Comparison of ENCODE assay signal across 10 cellular contexts in the genomic region with DNA sequence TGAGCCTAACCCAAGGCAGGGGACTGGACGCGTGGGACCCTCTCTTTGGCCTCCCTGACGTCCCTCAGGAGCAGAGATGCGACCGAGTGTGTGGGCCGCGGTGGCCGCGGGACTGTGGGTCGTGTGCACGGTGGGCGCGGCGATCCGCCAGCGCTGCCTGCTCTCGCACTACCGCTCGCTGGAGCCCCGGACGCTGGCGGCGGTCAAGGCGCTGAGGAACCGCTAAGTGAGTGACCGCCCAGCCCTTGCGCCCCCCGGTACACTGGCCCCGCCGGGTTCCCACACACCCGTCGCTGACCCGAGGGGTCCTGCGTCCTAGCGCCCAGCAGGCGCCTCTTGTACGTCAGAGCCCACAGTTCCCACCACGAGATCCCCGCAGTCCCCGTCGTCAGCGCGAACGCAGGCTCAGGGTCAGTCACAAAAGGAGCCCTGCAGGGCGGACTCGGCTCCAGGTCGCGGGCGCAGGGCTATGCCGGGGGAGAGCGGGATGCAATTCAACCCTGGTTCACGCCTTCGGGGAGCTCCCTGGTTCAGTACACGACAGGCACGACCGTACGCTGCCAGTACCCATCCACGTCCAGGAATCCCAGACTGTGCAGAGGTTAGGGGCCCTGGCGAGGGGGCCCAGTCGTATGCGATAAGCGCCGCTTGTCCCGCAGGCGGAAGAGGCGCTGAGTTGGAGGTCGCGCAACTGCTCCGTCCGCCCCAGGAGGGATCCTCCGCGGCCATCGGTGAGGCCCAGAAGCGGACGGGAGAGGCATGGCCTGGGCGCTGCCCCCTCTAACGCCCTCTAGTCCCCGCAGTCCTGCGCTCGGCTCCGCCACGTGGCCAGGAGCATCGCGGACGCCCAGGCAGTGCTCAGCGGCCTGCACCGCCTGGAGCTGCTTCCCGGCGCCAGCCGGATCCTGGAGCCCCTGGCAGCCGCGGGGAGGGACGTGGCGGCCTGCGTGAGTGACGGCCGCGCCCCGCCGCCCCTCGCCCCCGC. TPM values are rescaled to one million over a fixed set of nuclear protein-coding genes. Genes with fewer than 3 reads are reported as not detected.
DNase-seq lines count a peak whose midpoint lies in the region; ATAC-seq and TF ChIP-seq lines count a peak whose summit lies in the region.
"Had no signal": no experiment of that assay in that cellular context is flagged by ENCODE, and none has a peak within 500 bp of the region (broad histone marks: within the 10 kb centered on the region; RNA-seq: fewer than 3 reads in every experiment).

No MANE protein-coding gene starts in this region.

- TF ChIP-seq POLR2A in breast epithelium (IDR thresholded peaks at IDR 0.05): no peak
- TF ChIP-seq POLR2A in right lobe of liver (IDR thresholded peaks at IDR 0.05): no peak

- H3K27ac Mint-ChIP-seq in brain: no peak overlapping the region
- H3K27ac Mint-ChIP-seq in stimulated activated effector memory CD8-positive, alpha-beta T cell treated with anti-CD3 and anti-CD28 coated beads, Interleukin-12 subunit alpha, Interleukin-12 subunit beta, amount 100 ng/mL, for 72 hours: no peak overlapping the region

- ATAC-seq in right lobe of liver (peak; percentile 15 to 52 (median 36)), GM19023 (IDR thresholded peaks at IDR 0.05; ENCODE audit: unreplicated experiment) (no peak)
- ATAC-seq in stimulated activated effector memory CD8-positive, alpha-beta T cell treated with anti-CD3 and anti-CD28 coated beads, Interleukin-12 subunit alpha, Interleukin-12 subunit beta, amount 100 ng/mL, for 72 hours: peak; percentile 31

- H3K4me3 ChIP-seq in mammary epithelial cell (replicated peaks in 1 of 3; ENCODE audit: insufficient read depth in 1 of 3, low read depth in 2 of 3, low read length in 3 of 3): no peak overlapping the region
- H3K4me3 ChIP-seq in breast epithelium: peak overlapping the region in 1 of 3 donors; percentile 35
- H3K4me3 ChIP-seq in right lobe of liver: no peak overlapping the region
- H3K4me3 ChIP-seq in SK-N-SH (ENCODE audit: low read depth in 2 of 2, low read length in 1 of 2): no peak overlapping the region

- peaks cover 3% of the 10 kb centered on the region for H3K36me3 Mint-ChIP-seq in brain
- H3K36me3 Mint-ChIP-seq in stimulated activated effector memory CD8-positive, alpha-beta T cell treated with anti-CD3 and anti-CD28 coated beads, Interleukin-12 subunit alpha, Interleukin-12 subunit beta, amount 100 ng/mL, for 72 hours: no peaks in the 10 kb centered on the region

- TF ChIP-seq CTCF in mammary epithelial cell (conservative IDR thresholded peaks at IDR 0.05 in 1 of 2, IDR thresholded peaks at IDR 0.05 in 1 of 2; ENCODE audit: extremely low read depth in 1 of 2, insufficient read depth in 1 of 2, low read depth in 1 of 2, low read length in 2 of 2): no peak
- no peak for TF ChIP-seq CTCF in breast epithelium (IDR thresholded peaks at IDR 0.05)
- no peak for TF ChIP-seq CTCF in brain (conservative IDR thresholded peaks at IDR 0.05)
- TF ChIP-seq CTCF in right lobe of liver (IDR thresholded peaks at IDR 0.05): no peak
- no peak for TF ChIP-seq CTCF in SK-N-SH (IDR thresholded peaks at IDR 0.05)

- in situ Hi-C loops in mammary epithelial cell (cut with MboI; ENCODE audit: low sequenced_read_pairs in 2 of 2): no loop called here

- H3K27me3 ChIP-seq in mammary epithelial cell (ENCODE audit: insufficient read depth, low read length): peaks cover 27% of the 10 kb centered on the region
- peaks cover 4 to 46% of the 10 kb centered on the region in 2 donors for H3K27me3 ChIP-seq in breast epithelium
- no peaks in the 10 kb centered on the region for H3K27me3 ChIP-seq in right lobe of liver
- H3K27me3 ChIP-seq in SK-N-SH (ENCODE audit: insufficient read depth): peaks cover 10% of the 10 kb centered on the region; the same call in 1 of the 2 replicates

- BruUV-seq in mammary epithelial cell (replicated peaks; lab: Mats Ljungman, UMichigan): no TSS peak

- H3K4me2 ChIP-seq in mammary epithelial cell (ENCODE audit: insufficient read depth, low read depth, low read length): no peak overlapping the region
- no peak overlapping the region for H3K4me2 ChIP-seq in SK-N-SH

- H4K20me1 ChIP-seq in mammary epithelial cell (ENCODE audit: insufficient read depth, low read length) (no peaks in the 10 kb centered on the region), SK-N-SH (ENCODE audit: insufficient read depth) (no peaks in the 10 kb centered on the region)

- no peaks in the 10 kb centered on the region for H3K36me3 ChIP-seq in mammary epithelial cell (ENCODE audit: insufficient read depth, low read length)
- H3K36me3 ChIP-seq in breast epithelium: no peaks in the 10 kb centered on the region
- no peaks in the 10 kb centered on the region for H3K36me3 ChIP-seq in right lobe of liver
- H3K36me3 ChIP-seq in SK-N-SH (replicated peaks in 1 of 2; ENCODE audit: control insufficient read depth in 1 of 2, insufficient read depth in 2 of 2, low read length in 1 of 2): no peaks in the 10 kb centered on the region

- H3K79me2 ChIP-seq in mammary epithelial cell (ENCODE audit: insufficient read depth, low read length) (no peaks in the 10 kb centered on the region), SK-N-SH (ENCODE audit: insufficient read depth) (no peaks in the 10 kb centered on the region)

- H3K9me3 Mint-ChIP-seq in brain: peaks cover 0 to 4% (median 0%) of the 10 kb centered on the region in 5 experiments
- no peaks in the 10 kb centered on the region for H3K9me3 Mint-ChIP-seq in stimulated activated effector memory CD8-positive, alpha-beta T cell treated with anti-CD3 and anti-CD28 coated beads, Interleukin-12 subunit alpha, Interleukin-12 subunit beta, amount 100 ng/mL, for 72 hours

- DNase-seq in mammary epithelial cell (no peak), breast epithelium (ENCODE audit: low spot score in 2 of 2) (no peak), right lobe of liver (peak; percentile 27 to 58 (median 41)), NCI-H2029 treated with DMSO at 0.1 percent for 48 hours (lab: John Stamatoyannopoulos, UW) (no peak), SK-N-SH (no peak)
- no peak for DNase-seq in stimulated activated effector memory CD8-positive, alpha-beta T cell treated with anti-CD3 and anti-CD28 coated beads, Interleukin-12 subunit alpha, Interleukin-12 subunit beta, amount 100 ng/mL, for 72 hours (ENCODE audit: low spot score in 2 of 2)
- DNase-seq: cerebellar nuclear complex, NCI-H187 had no signal

- no peaks in the 10 kb centered on the region for H3K4me1 ChIP-seq in mammary epithelial cell (ENCODE audit: insufficient read depth, low read length)
- no peaks in the 10 kb centered on the region for H3K4me1 ChIP-seq in breast epithelium
- peaks cover 0 to 16% (median 2%) of the 10 kb centered on the region in 4 donors for H3K4me1 ChIP-seq in right lobe of liver
- no peaks in the 10 kb centered on the region for H3K4me1 ChIP-seq in SK-N-SH (ENCODE audit: control insufficient read depth in 1 of 2, insufficient read depth in 2 of 2, low read depth in 1 of 2, low read length in 1 of 2)

- intact Hi-C loops in mammary epithelial cell (cut with micrococcal nuclease) (no loop called here), breast epithelium (cut with DNase I; ENCODE audit: low total_unique reads) (no loop called here), right lobe of liver (cut with DNase I) (no loop called here)

- H2AFZ ChIP-seq in mammary epithelial cell (ENCODE audit: low read depth, low read length) (peak overlapping the region; percentile 6), SK-N-SH (ENCODE audit: low read depth) (no peak overlapping the region)

- no peak overlapping the region for H3K27ac ChIP-seq in mammary epithelial cell (ENCODE audit: insufficient read depth, low read depth, low read length)
- H3K27ac ChIP-seq in breast epithelium: no peak overlapping the region
- H3K27ac ChIP-seq in right lobe of liver: no peak overlapping the region
- H3K27ac ChIP-seq in SK-N-SH (ENCODE audit: low read depth in 2 of 2, low read length in 1 of 2): no peak overlapping the region

- no peaks in the 10 kb centered on the region for H3K9me2 ChIP-seq in SK-N-SH

- H3F3A ChIP-seq in SK-N-SH (replicated peaks; ENCODE audit: insufficient read depth): no peaks in the 10 kb centered on the region

- H3K9ac ChIP-seq in mammary epithelial cell (ENCODE audit: insufficient read depth, low read length) (no peak overlapping the region), SK-N-SH (no peak overlapping the region)

- no peak for TF ChIP-seq EP300 in SK-N-SH (IDR thresholded peaks at IDR 0.05; ENCODE audit: borderline replicate concordance in 1 of 2, low read depth in 1 of 2, low read length in 1 of 2)

- dilution Hi-C loops in mammary epithelial cell (cut with HindIII; ENCODE audit: low sequenced_read_pairs): no loop called here

- H3K9me3 ChIP-seq in mammary epithelial cell (replicated peaks; ENCODE audit: insufficient read depth, low read length): no peaks in the 10 kb centered on the region
- H3K9me3 ChIP-seq in breast epithelium: no peaks in the 10 kb centered on the region
- H3K9me3 ChIP-seq in right lobe of liver: no peaks in the 10 kb centered on the region
- no peaks in the 10 kb centered on the region for H3K9me3 ChIP-seq in SK-N-SH

- TF ChIP-seq RAD21 in SK-N-SH (IDR thresholded peaks at IDR 0.05; ENCODE audit: low read length): no peak

- peak overlapping the region in 3 of 5 experiments; percentile 48 to 66 (median 51) for H3K4me3 Mint-ChIP-seq in brain
- peak overlapping the region; percentile 14 for H3K4me3 Mint-ChIP-seq in stimulated activated effector memory CD8-positive, alpha-beta T cell treated with anti-CD3 and anti-CD28 coated beads, Interleukin-12 subunit alpha, Interleukin-12 subunit beta, amount 100 ng/mL, for 72 hours

- 16% methylated on average over 19 of the region's 102 CpGs for whole genome bisulfite sequencing in mammary epithelial cell (ENCODE audit: low coverage, missing lambda C conversion rate)
- WGBS in right lobe of liver (ENCODE audit: insufficient coverage, low coverage, low lambda C conversion rate, missing lambda C conversion rate): 0% methylated on average over 1 of the region's 102 CpGs
- 81% methylated on average over 76 of the region's 102 CpGs for WGBS in SK-N-SH (ENCODE audit: low lambda C conversion rate)

- H3K27me3 Mint-ChIP-seq in brain: peaks cover 78% of the 10 kb centered on the region

- H3K4me1 Mint-ChIP-seq in brain: no peaks in the 10 kb centered on the region
- H3K4me1 Mint-ChIP-seq in stimulated activated effector memory CD8-positive, alpha-beta T cell treated with anti-CD3 and anti-CD28 coated beads, Interleukin-12 subunit alpha, Interleukin-12 subunit beta, amount 100 ng/mL, for 72 hours: peaks cover 10% of the 10 kb centered on the region

- POLR2A ChIA-PET in SK-N-SH (lab: Yijun Ruan, JAX): no interaction called here

- CTCF ChIA-PET in mammary epithelial cell (lab: Charles Lee; ENCODE audit: low non-redundant PET): no interaction called here
- CTCF ChIA-PET in SK-N-SH (lab: Yijun Ruan, JAX): no interaction called here

RNA-seq across cellular contexts. Expression of gene IFNL2, which starts 3.6 kb away (rescaled TPM):
- total RNA-seq in mammary epithelial cell (not detected), breast epithelium (not detected), right lobe of liver (not detected)
- polyA plus RNA-seq in mammary epithelial cell (not detected), brain (ENCODE audit: insufficient read depth, low read depth, low replicate concordance) (not detected), SK-N-SH (2012; rRNA removed) (not detected in 2 replicates)
- not detected for polyA minus RNA-seq in mammary epithelial cell
- not detected in 2 replicates for polyA plus RNA-seq in SK-N-SH (2012; cell fraction: cytosol; rRNA removed)
- not detected in 2 replicates for polyA plus RNA-seq in SK-N-SH (2012; cell fraction: nucleus; rRNA removed)

RNA-seq across cellular contexts. Expression of gene IFNL4, which starts 15.9 kb away (rescaled TPM):
- total RNA-seq in mammary epithelial cell (not detected), breast epithelium (not detected), right lobe of liver (not detected)
- polyA plus RNA-seq in mammary epithelial cell (not detected), brain (ENCODE audit: insufficient read depth, low read depth, low replicate concordance) (not detected), SK-N-SH (2012; rRNA removed) (not detected in 2 replicates)
- not detected for polyA minus RNA-seq in mammary epithelial cell
- polyA plus RNA-seq in SK-N-SH (2012; cell fraction: cytosol; rRNA removed): not detected in 2 replicates
- not detected in 2 replicates for polyA plus RNA-seq in SK-N-SH (2012; cell fraction: nucleus; rRNA removed)

RNA-seq across cellular contexts. Expression of gene IFNL3, which starts 19.8 kb away (rescaled TPM):
- total RNA-seq in mammary epithelial cell: not detected
- not detected for polyA plus RNA-seq in mammary epithelial cell
- not detected for polyA minus RNA-seq in mammary epithelial cell
- not detected for total RNA-seq in breast epithelium
- polyA plus RNA-seq in brain (ENCODE audit: insufficient read depth, low read depth, low replicate concordance): not detected
- total RNA-seq in right lobe of liver: not detected
- not detected in 2 replicates for polyA plus RNA-seq in SK-N-SH (2012; rRNA removed)
- polyA plus RNA-seq in SK-N-SH (2012; cell fraction: cytosol; rRNA removed): not detected in 2 replicates
- not detected in 2 replicates for polyA plus RNA-seq in SK-N-SH (2012; cell fraction: nucleus; rRNA removed)

RNA-seq across cellular contexts. Expression of gene IFNL1, which starts 31.6 kb away (rescaled TPM):
- total RNA-seq in mammary epithelial cell (not detected), breast epithelium (not detected), right lobe of liver (not detected)
- polyA plus RNA-seq in mammary epithelial cell (not detected), brain (ENCODE audit: insufficient read depth, low read depth, low replicate concordance) (not detected), SK-N-SH (2012; rRNA removed) (not detected in 2 replicates)
- not detected for polyA minus RNA-seq in mammary epithelial cell
- polyA plus RNA-seq in SK-N-SH (2012; cell fraction: cytosol; rRNA removed): not detected in 2 replicates
- not detected in 2 replicates for polyA plus RNA-seq in SK-N-SH (2012; cell fraction: nucleus; rRNA removed)

RNA-seq across cellular contexts. Expression of gene LRFN1, which starts 56.1 kb away (rescaled TPM):
- 1 to 10 TPM in 1 of 2 donors, under 1 TPM in 1; 0.50 to 1.2 TPM for total RNA-seq in mammary epithelial cell
- 0.20 TPM for polyA plus RNA-seq in mammary epithelial cell
- polyA minus RNA-seq in mammary epithelial cell: not detected
- total RNA-seq in breast epithelium: under 1 TPM; 0.16 to 0.66 (median 0.59) TPM
- polyA plus RNA-seq in brain (ENCODE audit: insufficient read depth, low read depth, low replicate concordance): 4.2 TPM
- total RNA-seq in right lobe of liver: under 1 TPM; 0.32 to 0.97 (median 0.61) TPM
- 0.80 and 2.7 TPM in 2 replicates for polyA plus RNA-seq in SK-N-SH (2012; rRNA removed)
- 1.3 and 2.0 TPM in 2 replicates for polyA plus RNA-seq in SK-N-SH (2012; cell fraction: cytosol; rRNA removed)
- 1.9 and 2.6 TPM in 2 replicates for polyA plus RNA-seq in SK-N-SH (2012; cell fraction: nucleus; rRNA removed)

Comparison
In these comparisons a context has a peak if more than half of its experiments do, and no peak if none do; other contexts are left out.
1. DNase-seq: peak in right lobe of liver (3 of 3); none in mammary epithelial cell (single experiment), breast epithelium (0 of 2), stimulated activated effector memory CD8-positive, alpha-beta T cell treated with anti-CD3 and anti-CD28 coated beads, Interleukin-12 subunit alpha, Interleukin-12 subunit beta, amount 100 ng/mL, for 72 hours (0 of 2), NCI-H2029 treated with DMSO at 0.1 percent for 48 hours (single experiment) and SK-N-SH (single experiment).